10 cellular contexts compared by ENCODE assay signal in the genomic region with DNA sequence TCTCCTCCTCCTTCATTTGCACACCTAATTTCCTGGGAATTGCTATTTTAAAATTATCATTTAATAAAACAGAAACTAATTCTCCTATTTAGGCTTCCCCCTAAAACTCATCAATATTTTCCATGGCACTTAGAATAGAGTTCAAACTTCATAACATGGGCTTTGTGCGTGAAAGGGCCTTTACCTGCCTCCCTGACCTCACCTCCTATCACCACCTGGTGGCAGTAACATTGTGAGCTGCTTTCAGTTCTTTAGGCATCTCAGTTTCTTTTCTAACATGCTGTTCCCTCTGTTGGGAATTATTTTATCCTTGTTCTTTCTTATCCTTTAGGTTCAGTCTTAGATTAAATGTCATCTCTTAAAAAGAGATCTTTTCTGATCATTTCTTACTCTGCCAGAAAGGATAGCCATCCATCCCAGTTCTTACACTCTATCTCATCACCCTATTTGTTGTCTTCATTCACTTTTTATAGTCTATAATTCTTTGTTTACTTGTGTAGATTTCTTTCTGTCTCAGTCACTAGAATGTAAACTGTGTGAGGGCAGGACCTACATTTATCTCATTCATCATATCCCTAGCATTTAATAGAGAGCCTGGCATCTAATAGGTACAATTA.
DNase-seq lines count a peak whose midpoint lies in the region; ATAC-seq and TF ChIP-seq lines count a peak whose summit lies in the region.
"Had no signal": no experiment of that assay in that cellular context is flagged by ENCODE, and none has a peak within 500 bp of the region (broad histone marks: within the 10 kb centered on the region; RNA-seq: fewer than 3 reads in every experiment).

No MANE protein-coding gene starts in this region.

- H3K4me3 Mint-ChIP-seq in osteocyte (ENCODE audit: unreplicated experiment): no peak overlapping the region

- no peak overlapping the region for H3K27ac ChIP-seq in brain microvascular endothelial cell
- H3K27ac ChIP-seq: SJSA1 had no signal

- no peaks in the 10 kb centered on the region for H3K27me3 Mint-ChIP-seq in osteocyte (ENCODE audit: unreplicated experiment)

- peak; percentile 71 for TF ChIP-seq CTCF in LNCaP clone FGC (IDR thresholded peaks at IDR 0.05; ENCODE audit: control insufficient read depth, extremely low read depth, insufficient read depth)
- TF ChIP-seq CTCF in brain microvascular endothelial cell (IDR thresholded peaks at IDR 0.05; ENCODE audit: low read depth, low read length, missing control alignments): peak; percentile 66
- TF ChIP-seq CTCF in osteocyte (IDR thresholded peaks at IDR 0.05): peak; percentile 34

- in situ Hi-C loops in brain microvascular endothelial cell (cut with HindIII; ENCODE audit: low pct_ligation_motif_present, low sequenced_read_pairs): no loop called here

- no peaks in the 10 kb centered on the region for H3K36me3 Mint-ChIP-seq in osteocyte (ENCODE audit: unreplicated experiment)

- no peak overlapping the region for H3K27ac Mint-ChIP-seq in osteocyte (ENCODE audit: unreplicated experiment)

- peaks cover 14% of the 10 kb centered on the region for H3K4me1 Mint-ChIP-seq in osteocyte (ENCODE audit: unreplicated experiment)

- ATAC-seq in HG03045 (IDR thresholded peaks at IDR 0.05; ENCODE audit: unreplicated experiment): no peak

- peaks cover 10% of the 10 kb centered on the region for H3K9me3 Mint-ChIP-seq in osteocyte (ENCODE audit: unreplicated experiment)

- H3K4me3 ChIP-seq in LNCaP clone FGC (ENCODE audit: low read depth, low read length): no peak overlapping the region
- H3K4me3 ChIP-seq in brain microvascular endothelial cell (ENCODE audit: low read depth, low read length): no peak overlapping the region
- H3K4me3 ChIP-seq: SJSA1 had no signal

- DNase-seq in SIG-M5 treated with dmso at 0.1 percent for 504 hours (lab: John Stamatoyannopoulos, UW; ENCODE audit: unreplicated experiment): peak; percentile 7
- no peak for DNase-seq in SIG-M5 (lab: John Stamatoyannopoulos, UW)
- DNase-seq in LNCaP clone FGC (ENCODE audit: low read depth): no peak
- DNase-seq in brain microvascular endothelial cell: no peak
- no peak for DNase-seq in osteocyte (ENCODE audit: extremely low spot score, unreplicated experiment)
- no peak for DNase-seq in NCI-H128 (lab: John Stamatoyannopoulos, UW; ENCODE audit: unreplicated experiment)
- DNase-seq in dedifferentiated amniotic fluid mesenchymal stem cell (ENCODE audit: extremely low spot score): no peak
- DNase-seq: aorta had no signal

- H3K27me3 ChIP-seq in brain microvascular endothelial cell (replicated peaks): no peaks in the 10 kb centered on the region
- H3K27me3 ChIP-seq: SJSA1 had no signal

- H3K36me3 ChIP-seq in brain microvascular endothelial cell (replicated peaks): no peaks in the 10 kb centered on the region
- H3K36me3 ChIP-seq: SJSA1 had no signal
